In the genomic region with DNA sequence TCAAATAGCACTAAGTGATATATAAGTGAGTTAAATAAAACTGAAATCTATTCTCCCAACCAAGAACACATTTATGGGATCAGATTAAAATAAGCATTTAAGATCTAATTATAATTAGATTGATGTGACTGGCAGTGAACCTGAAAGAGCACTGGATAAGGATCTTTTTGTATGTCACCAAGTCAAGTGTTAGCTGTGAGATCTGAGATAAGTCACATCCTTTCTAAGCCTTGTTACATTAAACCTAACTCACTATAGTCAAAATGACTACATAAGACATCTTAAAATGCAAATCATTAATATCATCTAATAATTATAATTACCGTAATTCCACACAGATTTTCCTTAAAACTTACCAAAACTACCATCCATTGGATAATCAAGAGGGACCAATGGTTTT, we compare ENCODE assay signal across 12 cellular contexts. TPM values are rescaled to one million over a fixed set of nuclear protein-coding genes. Genes with fewer than 3 reads are reported as not detected.
DNase-seq lines count a peak whose midpoint lies in the region; ATAC-seq, FAIRE-seq and TF ChIP-seq lines count a peak whose summit lies in the region.
"Had no signal": no experiment of that assay in that cellular context is flagged by ENCODE, and none has a peak within 500 bp of the region (broad histone marks: within the 10 kb centered on the region; RNA-seq: fewer than 3 reads in every experiment).

No MANE protein-coding gene starts in this region.

- H3K9me2 ChIP-seq in GM23338 (ENCODE audit: insufficient read depth), result no peaks in the 10 kb centered on the region

- ATAC-seq in GM23338, result no peak

- intact Hi-C loops in activated CD4-positive, alpha-beta memory T cell treated with anti-CD3 and anti-CD28 coated beads for 36 hours (cut with micrococcal nuclease), result loop anchor here (2.0 to 5.0 kb wide), 3 partner anchors 125 to 1100 kb away; a partner anchor contains a TSS

- TF ChIP-seq CTCF in AG04450 (IDR thresholded peaks at IDR 0.05; ENCODE audit: low read depth, low read length) (no peak), GM23338 (conservative IDR thresholded peaks at IDR 0.05; ENCODE audit: low read depth in 2 of 2) (no peak), glutamatergic neuron (IDR thresholded peaks at IDR 0.05; ENCODE audit: partially characterized antibody, unreplicated experiment) (no peak)

- FAIRE-seq in frontal cortex (lab: Jason Lieb, UNC), result no peak

- CTCF ChIA-PET in AG04450 (lab: Charles Lee), result interaction anchor here (0.7 to 1.2 kb wide), 4 partner anchors 38 to 451 kb away, joined by 3 read pairs; no protein-coding TSS in a partner anchor
- CTCF ChIA-PET in activated CD4-positive, alpha-beta memory T cell treated with anti-CD3 and anti-CD28 coated beads for 36 hours (lab: Charles Lee), result interaction anchor here (1.1 kb wide), 1 partner anchor 126 kb away, joined by 3 read pairs; a partner anchor contains a TSS

- peaks cover 5% of the 10 kb centered on the region for H4K20me1 ChIP-seq in GM23338 (replicated peaks; ENCODE audit: insufficient read depth)

- POLR2A ChIA-PET in AG04450 (lab: Yijun Ruan, JAX), result no interaction called here
- POLR2A ChIA-PET in activated CD4-positive, alpha-beta memory T cell treated with anti-CD3 and anti-CD28 coated beads for 36 hours (lab: Charles Lee), result no interaction called here

- H3K79me2 ChIP-seq in GM23338 (replicated peaks; ENCODE audit: insufficient read depth), result peaks cover 37% of the 10 kb centered on the region

- H3K27me3 Mint-ChIP-seq in GM23338 (ENCODE audit: insufficient read depth, low read depth, poor library complexity), result peaks cover 16% of the 10 kb centered on the region
- H3K27me3 Mint-ChIP-seq in activated CD4-positive, alpha-beta memory T cell treated with anti-CD3 and anti-CD28 coated beads for 36 hours, result no peaks in the 10 kb centered on the region
- no peaks in the 10 kb centered on the region for H3K27me3 Mint-ChIP-seq in glutamatergic neuron (ENCODE audit: unreplicated experiment)

- H3K9me3 ChIP-seq in AG04450 (ENCODE audit: control insufficient read depth, insufficient read depth, low read length), result no peaks in the 10 kb centered on the region
- H3K9me3 ChIP-seq: right atrium auricular region had no signal

- no peaks in the 10 kb centered on the region; the same call in 1 of the 2 replicates for H3F3A ChIP-seq in GM23338 (replicated peaks; ENCODE audit: low read depth)

- peaks cover 60% of the 10 kb centered on the region for H3K36me3 Mint-ChIP-seq in GM23338 (ENCODE audit: low read depth)
- H3K36me3 Mint-ChIP-seq in activated CD4-positive, alpha-beta memory T cell treated with anti-CD3 and anti-CD28 coated beads for 36 hours, result peaks cover 48% of the 10 kb centered on the region
- no peaks in the 10 kb centered on the region for H3K36me3 Mint-ChIP-seq in glutamatergic neuron (ENCODE audit: unreplicated experiment)

- H3K27ac ChIP-seq in AG04450 (ENCODE audit: low read depth, low read length) (no peak overlapping the region), GM23338 (ENCODE audit: low read depth) (no peak overlapping the region)
- H3K27ac ChIP-seq: right atrium auricular region had no signal

- no peak overlapping the region for H2AFZ ChIP-seq in GM23338

- H3K27ac Mint-ChIP-seq in GM23338, result peak overlapping the region; percentile 98
- H3K27ac Mint-ChIP-seq in activated CD4-positive, alpha-beta memory T cell treated with anti-CD3 and anti-CD28 coated beads for 36 hours, result no peak overlapping the region
- H3K27ac Mint-ChIP-seq in glutamatergic neuron (ENCODE audit: unreplicated experiment), result no peak overlapping the region

- H3K4me1 Mint-ChIP-seq in GM23338 (peaks cover 7% of the 10 kb centered on the region), glutamatergic neuron (ENCODE audit: low read depth, unreplicated experiment) (peaks cover 10% of the 10 kb centered on the region)
- peaks cover 25% of the 10 kb centered on the region for H3K4me1 Mint-ChIP-seq in activated CD4-positive, alpha-beta memory T cell treated with anti-CD3 and anti-CD28 coated beads for 36 hours (ENCODE audit: low read depth)

- H3K27me3 ChIP-seq in AG04450 (ENCODE audit: control insufficient read depth, insufficient read depth, low read length), result no peaks in the 10 kb centered on the region
- no peaks in the 10 kb centered on the region for H3K27me3 ChIP-seq in GM23338 (ENCODE audit: insufficient read depth)
- H3K27me3 ChIP-seq: right atrium auricular region had no signal

- DNase-seq in AG04450 (ENCODE audit: low read depth, low spot score), result no peak
- DNase-seq in GM23338 (ENCODE audit: low spot score), result no peak
- no peak for DNase-seq in activated CD4-positive, alpha-beta memory T cell treated with anti-CD3 and anti-CD28 coated beads for 36 hours
- DNase-seq in glutamatergic neuron, result no peak
- DNase-seq in NCI-H2107 treated with DMSO at 0.1 percent for 48 hours (lab: John Stamatoyannopoulos, UW; ENCODE audit: unreplicated experiment), result no peak
- no peak for DNase-seq in NCI-H82 treated with DMSO at 0.1 percent for 48 hours (lab: John Stamatoyannopoulos, UW; ENCODE audit: unreplicated experiment)
- DNase-seq in NCI-H1092 (lab: John Stamatoyannopoulos, UW), result no peak
- no peak for DNase-seq in frontal cortex (ENCODE audit: low spot score in 2 of 2)
- DNase-seq: amygdala, DMS79 had no signal

- H3K36me3 ChIP-seq in GM23338 (ENCODE audit: insufficient read depth), result peaks cover 53% of the 10 kb centered on the region
- H3K36me3 ChIP-seq: right atrium auricular region had no signal

- H3K9me3 Mint-ChIP-seq in GM23338 (no peaks in the 10 kb centered on the region), glutamatergic neuron (ENCODE audit: unreplicated experiment) (peaks cover 4% of the 10 kb centered on the region)
- no peaks in the 10 kb centered on the region for H3K9me3 Mint-ChIP-seq in activated CD4-positive, alpha-beta memory T cell treated with anti-CD3 and anti-CD28 coated beads for 36 hours

- peak overlapping the region; percentile 83 for H3K4me3 ChIP-seq in AG04450 (ENCODE audit: low read depth, low read length)
- peak overlapping the region; percentile 92 for H3K4me3 ChIP-seq in GM23338

- peak overlapping the region; percentile 94 for H3K4me2 ChIP-seq in GM23338

- peaks cover 11% of the 10 kb centered on the region; the same call in 1 of the 2 replicates for H3K4me1 ChIP-seq in GM23338 (ENCODE audit: insufficient read depth)

- peak overlapping the region; percentile 100 for H3K4me3 Mint-ChIP-seq in GM23338
- peak overlapping the region; percentile 97 for H3K4me3 Mint-ChIP-seq in activated CD4-positive, alpha-beta memory T cell treated with anti-CD3 and anti-CD28 coated beads for 36 hours
- H3K4me3 Mint-ChIP-seq in glutamatergic neuron (ENCODE audit: unreplicated experiment), result peak overlapping the region; percentile 94

TF ChIP-seq in GM23338, 12 proteins besides CTCF, POLR2A, EP300 and RAD21 (continues in another document):
- no peak for TF ChIP-seq ZNF331 (CRISPR knock-in tag; IDR thresholded peaks at IDR 0.05; ENCODE audit: low read depth)
- TF ChIP-seq STAT1 (IDR thresholded peaks at IDR 0.05; ENCODE audit: unreplicated experiment), result no peak
- TF ChIP-seq ZNF114 (CRISPR knock-in tag; IDR thresholded peaks at IDR 0.05), result no peak
- no peak for TF ChIP-seq POLR2AphosphoS5 (IDR thresholded peaks at IDR 0.05; ENCODE audit: low read depth)

RNA-seq across cellular contexts. Expression of a gene that starts 1.6 kb away (rescaled TPM):
- polyA plus RNA-seq in AG04450 (2011; rRNA removed), result 13.1 and 18.6 TPM in 2 replicates
- polyA minus RNA-seq in AG04450 (2011; rRNA and poly(A)+ RNA removed), result 4.8 and 10.8 TPM in 2 replicates
- total RNA-seq in GM23338 (2014; rRNA removed; shearing (Covaris generic)), result 160 and 167 TPM in 2 replicates
- polyA plus RNA-seq in GM23338 (2016; fragmentation: Nextera tagmentation; extraction: Ambion mirVana), result 57.9 and 60.5 TPM in 2 replicates
- total RNA-seq in activated CD4-positive, alpha-beta memory T cell treated with anti-CD3 and anti-CD28 coated beads for 36 hours, result 100 to 1,000 TPM in 1 of 2 experiments, 10 to 100 TPM in 1; 98.2 to 100 TPM
- total RNA-seq in glutamatergic neuron (ENCODE audit: unreplicated experiment), result 8.9 TPM
- 6.9 TPM for total RNA-seq in frontal cortex

RNA-seq across cellular contexts. Expression of a gene that starts 20.9 kb away (rescaled TPM):
- 23.5 and 34.7 TPM in 2 replicates for polyA plus RNA-seq in AG04450 (2011; rRNA removed)
- polyA minus RNA-seq in AG04450 (2011; rRNA and poly(A)+ RNA removed), result 25.4 and 42.3 TPM in 2 replicates
- total RNA-seq in GM23338 (2014; rRNA removed; shearing (Covaris generic)), result 68.8 and 71.9 TPM in 2 replicates
- 95.2 and 105 TPM in 2 replicates for polyA plus RNA-seq in GM23338 (2016; fragmentation: Nextera tagmentation; extraction: Ambion mirVana)
- 10 to 100 TPM; 65.9 to 68.0 TPM for total RNA-seq in activated CD4-positive, alpha-beta memory T cell treated with anti-CD3 and anti-CD28 coated beads for 36 hours
- 25.4 TPM for total RNA-seq in glutamatergic neuron (ENCODE audit: unreplicated experiment)
- total RNA-seq in frontal cortex, result 27.3 TPM

RNA-seq across cellular contexts. Expression of a gene that starts 48.2 kb away (rescaled TPM):
- 22.2 and 28.9 TPM in 2 replicates for polyA plus RNA-seq in AG04450 (2011; rRNA removed)
- polyA minus RNA-seq in AG04450 (2011; rRNA and poly(A)+ RNA removed), result 10.8 and 16.3 TPM in 2 replicates
- total RNA-seq in GM23338 (2014; rRNA removed; shearing (Covaris generic)), result 14.8 and 15.9 TPM in 2 replicates
- 28.6 and 30.8 TPM in 2 replicates for polyA plus RNA-seq in GM23338 (2016; fragmentation: Nextera tagmentation; extraction: Ambion mirVana)
- total RNA-seq in activated CD4-positive, alpha-beta memory T cell treated with anti-CD3 and anti-CD28 coated beads for 36 hours, result 10 to 100 TPM; 15.2 to 17.9 TPM
- 49.8 TPM for total RNA-seq in glutamatergic neuron (ENCODE audit: unreplicated experiment)
- 44.4 TPM for total RNA-seq in frontal cortex

RNA-seq across cellular contexts. Expression of a gene that starts 57.1 kb away (rescaled TPM):
- polyA plus RNA-seq in AG04450 (2011; rRNA removed) (6.0 and 7.4 TPM in 2 replicates), GM23338 (2016; fragmentation: Nextera tagmentation; extraction: Ambion mirVana) (0.21 and 0.26 TPM in 2 replicates)
- 2.0 and 2.2 TPM in 2 replicates for polyA minus RNA-seq in AG04450 (2011; rRNA and poly(A)+ RNA removed)
- 0.56 TPM in 1 of 2 replicates, not detected in the other for total RNA-seq in GM23338 (2014; rRNA removed; shearing (Covaris generic))
- total RNA-seq in activated CD4-positive, alpha-beta memory T cell treated with anti-CD3 and anti-CD28 coated beads for 36 hours, result not detected
- total RNA-seq in glutamatergic neuron (ENCODE audit: unreplicated experiment) (not detected), frontal cortex (4.5 TPM)
- total RNA-seq: right atrium auricular region; T-helper 2 cell treated with Interferon-gamma antibody and Interleukin-4, amounts not matched to agents 100 ng/mL and 5 ng/mL, for 36 hours had no signal

Comparison
In these comparisons a context has a peak if more than half of its experiments do, and no peak if none do; other contexts are left out.
1. RNA of a gene that starts 1.6 kb away (total RNA-seq): 160 to 167 TPM in GM23338 and 98.2 to 100 TPM in activated CD4-positive, alpha-beta memory T cell treated with anti-CD3 and anti-CD28 coated beads for 36 hours; 8.9 TPM in glutamatergic neuron (single experiment) and 6.9 TPM in frontal cortex (single experiment); every median in the first group is over 10 times any median in the second.
2. Peak in every context shown above with its lines, with median percentiles within 50 percentile points of each other: H3K4me3 Mint-ChIP-seq.